Comparison of ENCODE assay signal across 8 cellular contexts in genomic region chr19:1848399-1849131, GRCh38. TPM values are rescaled to one million over a fixed set of nuclear protein-coding genes. Genes with fewer than 3 reads are reported as not detected.
A peak's percentile ranks its signal among the peaks of the same experiment; 100 is the strongest.
DNase-seq lines count a peak whose midpoint lies in the region; ATAC-seq and TF ChIP-seq lines count a peak whose summit lies in the region.

Gene REXO1 (minus strand): TSS chr19:1848483. CDS start chr19:1848358, 125 bp downstream.

- peak within 1 kb of the TSS; percentile 93 to 98 (median 95) for H3K27ac Mint-ChIP-seq in IgD-negative memory B cell

- H3K4me1 ChIP-seq in mucosa of rectum (ENCODE audit: control insufficient read depth in 2 of 2, insufficient read depth in 2 of 2, low read length in 2 of 2): peaks cover 38 to 47% of the 10 kb centered on the region in 2 donors

- H3K9me3 Mint-ChIP-seq in IgD-negative memory B cell: no peaks in the 10 kb centered on the region

- peak within 1 kb of the TSS; percentile 80 to 90 for H3K9ac ChIP-seq in mucosa of rectum (ENCODE audit: low read depth in 1 of 2, low read length in 2 of 2)

- peaks cover 2% of the 10 kb centered on the region for H3K36me3 Mint-ChIP-seq in IgD-negative memory B cell

- H3K4me3 Mint-ChIP-seq in IgD-negative memory B cell: peak within 1 kb of the TSS; percentile 83 to 94 (median 92)

- no peaks in the 10 kb centered on the region for H3K9me3 ChIP-seq in mucosa of rectum (ENCODE audit: control insufficient read depth in 2 of 2, low read length in 2 of 2)

- H3K4me3 ChIP-seq in epithelial cell of proximal tubule (ENCODE audit: low read depth, low read length) (peak within 1 kb of the TSS; percentile 95), mucosa of rectum (ENCODE audit: low read length in 2 of 2) (peak within 1 kb of the TSS; percentile 68 to 91)

- H3K27me3 Mint-ChIP-seq in IgD-negative memory B cell: no peaks in the 10 kb centered on the region

- DNase-seq in DMS153 (lab: John Stamatoyannopoulos, UW) (peak; percentile 75), OCI-M1 (lab: John Stamatoyannopoulos, UW) (peak; percentile 94), activated T-cell treated with anti-CD3 and anti-CD28 coated beads for 24 hours (ENCODE audit: low read depth) (peak; percentile 95), epithelial cell of proximal tubule (ENCODE audit: low read depth) (no peak)
- DNase-seq in stimulated activated CD8-positive, alpha-beta memory T cell treated with anti-CD3 and anti-CD28 coated beads, Interleukin-4, amount 100 ng/mL, for 48 hours: peak; percentile 99

- peak; percentile 89 for TF ChIP-seq CTCF in epithelial cell of proximal tubule (conservative IDR thresholded peaks at IDR 0.05; ENCODE audit: low read depth, low read length)

- peak; percentile 63 for ATAC-seq in GM21528 (IDR thresholded peaks at IDR 0.05; ENCODE audit: low FRiP score, unreplicated experiment)

- H3K27me3 ChIP-seq in mucosa of rectum (ENCODE audit: control insufficient read depth in 2 of 2, insufficient read depth in 2 of 2, low read length in 2 of 2): no peaks in the 10 kb centered on the region

- peak within 1 kb of the TSS; percentile 96 to 97 for H3K27ac ChIP-seq in mucosa of rectum (ENCODE audit: low read depth in 2 of 2, low read length in 2 of 2)

- peaks cover 0 to 9% of the 10 kb centered on the region in 2 donors for H3K36me3 ChIP-seq in mucosa of rectum (ENCODE audit: control insufficient read depth in 2 of 2, insufficient read depth in 2 of 2, low read length in 2 of 2)

- peaks cover 25 to 30% (median 25%) of the 10 kb centered on the region in 3 donors for H3K4me1 Mint-ChIP-seq in IgD-negative memory B cell

RNA-seq across cellular contexts. Expression of gene REXO1, which starts in this region (rescaled TPM):
- 13.7 TPM for polyA plus RNA-seq in IgD-negative memory B cell
- 14.5 and 18.4 TPM in 2 replicates for total RNA-seq in epithelial cell of proximal tubule
